ENCODE assay signal across 9 cellular contexts in genomic region chr14:54881235-54881760, GRCh38. TPM values are rescaled to one million over a fixed set of nuclear protein-coding genes. Genes with fewer than 3 reads are reported as not detected.
DNase-seq lines count a peak whose midpoint lies in the region; ATAC-seq and TF ChIP-seq lines count a peak whose summit lies in the region.
"Had no signal": no experiment of that assay in that cellular context is flagged by ENCODE, and none has a peak within 500 bp of the region (broad histone marks: within the 10 kb centered on the region; RNA-seq: fewer than 3 reads in every experiment).

No MANE protein-coding gene starts in this region.

- H3K36me3 ChIP-seq in gastroesophageal sphincter = no peaks in the 10 kb centered on the region
- H3K36me3 ChIP-seq: HAP-1 had no signal

- DNase-seq in AG08396 (ENCODE audit: low spot score) (peak; percentile 39), NCI-H128 (lab: John Stamatoyannopoulos, UW; ENCODE audit: unreplicated experiment) (no peak), GM13976 (ENCODE audit: low spot score) (no peak)
- DNase-seq in activated CD4-positive, alpha-beta T cell treated with anti-CD3 and anti-CD28 coated beads, Interleukin-2, amount 50 U/mL, for 1 hour = peak; percentile 13

- TF ChIP-seq EP300 in gastroesophageal sphincter (IDR thresholded peaks at IDR 0.05) = no peak

- 6 to 17% methylated on average over 6 of the region's 6 CpGs for WGBS in gastroesophageal sphincter (ENCODE audit: low coverage in 1 of 2), 2 donors

- H3K27ac ChIP-seq in gastroesophageal sphincter (peak overlapping the region; percentile 54 to 77 (median 70)), skin epidermis (peak overlapping the region in 20 of 21 experiments; percentile 20 to 86 (median 72))

- peaks cover 0 to 19% (median 0%) of the 10 kb centered on the region in 3 donors for H3K4me1 ChIP-seq in gastroesophageal sphincter
- H3K4me1 ChIP-seq: HAP-1 had no signal

- no peak for TF ChIP-seq POLR2A in gastroesophageal sphincter (IDR thresholded peaks at IDR 0.05)

- H3K9me3 ChIP-seq in gastroesophageal sphincter = no peaks in the 10 kb centered on the region
- H3K9me3 ChIP-seq: HAP-1 had no signal

- no peak for TF ChIP-seq CTCF in gastroesophageal sphincter (IDR thresholded peaks at IDR 0.05)
- no peak for TF ChIP-seq CTCF in GM13976 (IDR thresholded peaks at IDR 0.05; ENCODE audit: borderline replicate concordance, control extremely low read depth, extremely low read depth, insufficient read depth, missing control alignments)

- in situ Hi-C loops in GM13976 (cut with MboI; ENCODE audit: low sequenced_read_pairs, unreplicated experiment) = no loop called here

- peak overlapping the region; percentile 46 to 52 for H3K4me3 ChIP-seq in gastroesophageal sphincter
- peak overlapping the region; percentile 6 to 36 (median 16) for H3K4me3 ChIP-seq in skin epidermis
- H3K4me3 ChIP-seq: HAP-1 had no signal

- ATAC-seq in GM18867 (IDR thresholded peaks at IDR 0.05; ENCODE audit: unreplicated experiment) (peak; percentile 69), HG03108 (IDR thresholded peaks at IDR 0.05; ENCODE audit: unreplicated experiment) (peak; percentile 61), gastroesophageal sphincter (peak; percentile 48)

- no peaks in the 10 kb centered on the region for H3K27me3 ChIP-seq in gastroesophageal sphincter

RNA-seq across cellular contexts. Expression of gene GCH1, which starts 21.3 kb away (rescaled TPM):
- 1 to 10 TPM; 2.2 to 5.0 (median 3.7) TPM for total RNA-seq in gastroesophageal sphincter

Comparison
In these comparisons a context has a peak if more than half of its experiments do, and no peak if none do; other contexts are left out.
1. DNase-seq: peak in AG08396 (single experiment) and activated CD4-positive, alpha-beta T cell treated with anti-CD3 and anti-CD28 coated beads, Interleukin-2, amount 50 U/mL, for 1 hour (single experiment); none in NCI-H128 (single experiment) and GM13976 (single experiment).
2. Peak in every context shown above with its lines, with median percentiles within 50 percentile points of each other: ATAC-seq.